11 cellular contexts compared by ENCODE assay signal in genomic region chr16:17396762-17397498, GRCh38.
A peak's percentile ranks its signal among the peaks of the same experiment; 100 is the strongest.
DNase-seq lines count a peak whose midpoint lies in the region; ATAC-seq, FAIRE-seq and TF ChIP-seq lines count a peak whose summit lies in the region.
"Had no signal": no experiment of that assay in that cellular context is flagged by ENCODE, and none has a peak within 500 bp of the region (broad histone marks: within the 10 kb centered on the region; RNA-seq: fewer than 3 reads in every experiment).

No MANE protein-coding gene starts in this region.

- no peak overlapping the region for H3K4ac ChIP-seq in H1 (replicated peaks; ENCODE audit: insufficient read length, low read depth, low read length)

- H3K36me3 ChIP-seq in H1 (ENCODE audit: control insufficient read depth in 2 of 4, insufficient read depth in 4 of 4, low read length in 3 of 4), result no peaks in the 10 kb centered on the region
- H3K36me3 ChIP-seq: neutrophil had no signal

- H3K18ac ChIP-seq in H1 (ENCODE audit: extremely low read depth, low read length), result no peak overlapping the region

- 90% methylated on average over 14 of the region's 14 CpGs; no CpG with 5 or more reads in 1 of the 2 experiments for whole genome bisulfite sequencing in H1 (ENCODE audit: extremely low coverage in 1 of 2, insufficient coverage in 1 of 2, insufficient read length in 1 of 2, insufficient replicate concordance in 2 of 2, low coverage in 1 of 2, low lambda C conversion rate in 2 of 2, missing lambda C conversion rate in 1 of 2), 2 experiments

- H3K4me2 ChIP-seq in H1 (ENCODE audit: insufficient read depth in 1 of 2, low read depth in 2 of 2, low read length in 2 of 2), result no peak overlapping the region

- H3K36me3 Mint-ChIP-seq in progenitor cell of endocrine pancreas (ENCODE audit: insufficient read depth), result no peaks in the 10 kb centered on the region

- H2BK120ac ChIP-seq in H1 (replicated peaks; ENCODE audit: low read depth, low read length), result no peak overlapping the region

- no peak for TF ChIP-seq EP300 in H1 (IDR thresholded peaks at IDR 0.05; ENCODE audit: borderline replicate concordance in 1 of 2, low read depth in 2 of 2, low read length in 2 of 2)

- H3K9me3 ChIP-seq in H1 (ENCODE audit: insufficient read depth in 2 of 2, low read depth in 1 of 2, low read length in 1 of 2), result no peaks in the 10 kb centered on the region
- H3K9me3 ChIP-seq: neutrophil had no signal

- no peak overlapping the region for H3K4me3 Mint-ChIP-seq in progenitor cell of endocrine pancreas (ENCODE audit: low read depth)

- H4K8ac ChIP-seq in H1 (ENCODE audit: extremely low read depth, insufficient read depth, low read length), result no peak overlapping the region

- H3K23ac ChIP-seq in H1 (ENCODE audit: insufficient read length), result no peak overlapping the region

- H3K79me1 ChIP-seq in H1 (ENCODE audit: low read depth, low read length), result peaks cover 4% of the 10 kb centered on the region; the same call in 1 of the 2 replicates

- H2BK5ac ChIP-seq in H1 (ENCODE audit: low read depth, low read length), result no peak overlapping the region

- H3K27me3 Mint-ChIP-seq in progenitor cell of endocrine pancreas, result no peaks in the 10 kb centered on the region

- no peak overlapping the region for H2BK15ac ChIP-seq in H1 (ENCODE audit: low read length)

- H3K4me3 ChIP-seq in HFF-Myc (replicated peaks; ENCODE audit: low read depth, low read length) (no peak overlapping the region), H1 (ENCODE audit: extremely low read depth in 1 of 4, insufficient read depth in 2 of 4, low read depth in 3 of 4, low read length in 4 of 4) (no peak overlapping the region)

- H2AK5ac ChIP-seq in H1 (ENCODE audit: low read depth, low read length), result no peak overlapping the region

- DNase-seq in HFF-Myc (ENCODE audit: extremely low read depth, low read depth) (peak; percentile 70), NCI-H510A treated with DMSO at 0.1 percent for 48 hours (lab: John Stamatoyannopoulos, UW) (peak; percentile 100), H1 (ENCODE audit: low read depth in 1 of 2, low spot score in 2 of 2) (no peak), progenitor cell of endocrine pancreas (ENCODE audit: low spot score, unreplicated experiment) (no peak), hypothalamus (lab: John Stamatoyannopoulos, UW) (no peak)

- no peak overlapping the region for H3K9ac ChIP-seq in H1 (replicated peaks in 1 of 4; ENCODE audit: extremely low read depth in 1 of 4, low read depth in 3 of 4, low read length in 3 of 4)

- H3K56ac ChIP-seq in H1 (replicated peaks; ENCODE audit: insufficient read length, low read depth, low read length), result no peak overlapping the region

- H3K27me3 ChIP-seq in H1 (replicated peaks in 1 of 4; ENCODE audit: control insufficient read depth in 3 of 4, extremely low read depth in 1 of 4, insufficient read depth in 3 of 4, low read length in 3 of 4), result no peaks in the 10 kb centered on the region; a peak in 1 of 7 replicates
- H3K27me3 ChIP-seq: neutrophil had no signal

- TF ChIP-seq POLR2A in H1 (IDR thresholded peaks at IDR 0.05; ENCODE audit: control extremely low read depth in 1 of 2, low read depth in 2 of 2, low read length in 2 of 2), result no peak

- peaks cover 0 to 12% of the 10 kb centered on the region in 2 experiments; a peak in 2 of 4 replicates for H3K79me2 ChIP-seq in H1 (ENCODE audit: control insufficient read depth in 1 of 2, insufficient read depth in 2 of 2, low read length in 2 of 2)

- no peak overlapping the region for H3K14ac ChIP-seq in H1 (ENCODE audit: insufficient read length)

- peaks cover 0 to 26% (median 7%) of the 10 kb centered on the region in 4 experiments; a peak in 5 of 7 replicates for H3K4me1 ChIP-seq in H1 (replicated peaks in 1 of 4; ENCODE audit: control insufficient read depth in 3 of 4, insufficient read depth in 4 of 4, low read length in 3 of 4)

- ATAC-seq in GM21526 (IDR thresholded peaks at IDR 0.05; ENCODE audit: low FRiP score, unreplicated experiment) (no peak), HG03025 (IDR thresholded peaks at IDR 0.05; ENCODE audit: low FRiP score, unreplicated experiment) (no peak), GM21381 (IDR thresholded peaks at IDR 0.05; ENCODE audit: unreplicated experiment) (no peak)
- ATAC-seq: HCT116 had no signal

- FAIRE-seq in H1 (lab: Jason Lieb, UNC), result no peak
- FAIRE-seq: TTC549 had no signal

- TF ChIP-seq CTCF in HFF-Myc (IDR thresholded peaks at IDR 0.05; ENCODE audit: low read depth, low read length, missing control alignments), result no peak
- TF ChIP-seq CTCF in H1 (IDR thresholded peaks at IDR 0.05; ENCODE audit: control extremely low read depth in 1 of 3, insufficient read depth in 1 of 3, low read depth in 1 of 3, low read length in 3 of 3), result no peak
- TF ChIP-seq CTCF in progenitor cell of endocrine pancreas (IDR thresholded peaks at IDR 0.05; ENCODE audit: unreplicated experiment), result no peak

- peaks cover 50% of the 10 kb centered on the region for H3K4me1 Mint-ChIP-seq in progenitor cell of endocrine pancreas (ENCODE audit: low read depth)

- H2AFZ ChIP-seq in H1 (ENCODE audit: low read length), result no peak overlapping the region

- H2BK20ac ChIP-seq in H1 (ENCODE audit: low read length), result no peak overlapping the region

- peaks cover 0 to 2% of the 10 kb centered on the region in 2 experiments for H4K20me1 ChIP-seq in H1 (replicated peaks in 1 of 2; ENCODE audit: control insufficient read depth in 1 of 2, insufficient read depth in 2 of 2, low read length in 2 of 2)

- no peaks in the 10 kb centered on the region for H3K23me2 ChIP-seq in H1 (ENCODE audit: low read depth, low read length)

- TF ChIP-seq RAD21 in H1 (IDR thresholded peaks at IDR 0.05 in 1 of 2, conservative IDR thresholded peaks at IDR 0.05 in 1 of 2; ENCODE audit: low read depth in 2 of 2, low read length in 2 of 2), result no peak

- H2BK12ac ChIP-seq in H1 (ENCODE audit: low read depth, low read length), result 0 out of 2 replicates have a peak overlapping the region, but pooled peaks have one; percentile 18

- POLR2A ChIA-PET in H1 (lab: Charles Lee; ENCODE audit: partially characterized antibody), result interaction anchor here (4.7 kb wide), 1 partner anchor 10 kb away, joined by 19 read pairs; no protein-coding TSS in a partner anchor

- H4K5ac ChIP-seq in H1 (ENCODE audit: insufficient read length, low read depth, low read length), result no peak overlapping the region

- no peak overlapping the region for H3K27ac ChIP-seq in H1 (ENCODE audit: low read depth, low read length)
- H3K27ac ChIP-seq: neutrophil had no signal

- CTCF ChIA-PET in H1 (lab: Charles Lee; ENCODE audit: partially characterized antibody), result interaction anchor here (0.9 kb wide), 1 partner anchor 19 kb away, joined by 3 read pairs; no protein-coding TSS in a partner anchor

- H3K9me3 Mint-ChIP-seq in progenitor cell of endocrine pancreas (ENCODE audit: low read depth), result no peaks in the 10 kb centered on the region

- H4K91ac ChIP-seq in H1 (replicated peaks; ENCODE audit: insufficient read length, low read length), result no peak overlapping the region

- peak overlapping the region; percentile 78 for H3K27ac Mint-ChIP-seq in progenitor cell of endocrine pancreas

TF ChIP-seq in H1, 55 proteins besides CTCF, POLR2A, EP300 and RAD21 (continues in another document):
- TF ChIP-seq BACH1 (IDR thresholded peaks at IDR 0.05; ENCODE audit: low read length) (no peak), MAFK (IDR thresholded peaks at IDR 0.05; ENCODE audit: low read depth, low read length) (no peak), TAF1 (IDR thresholded peaks at IDR 0.05; ENCODE audit: low read depth, low read length) (no peak), SP2 (IDR thresholded peaks at IDR 0.05; ENCODE audit: low read length) (no peak), KDM1A (IDR thresholded peaks at IDR 0.05; ENCODE audit: borderline replicate concordance, low read length) (no peak), HDAC2 (IDR thresholded peaks at IDR 0.05; ENCODE audit: borderline replicate concordance in 1 of 2, low read depth in 2 of 2, low read length in 2 of 2) (no peak), ATF3 (IDR thresholded peaks at IDR 0.05; ENCODE audit: insufficient read depth, low read depth, low read length) (no peak), SAP30 (IDR thresholded peaks at IDR 0.05; ENCODE audit: insufficient read depth, insufficient replicate concordance, low read length) (no peak)

Comparison
In these comparisons a context has a peak if more than half of its experiments do, and no peak if none do; other contexts are left out.
1. DNase-seq: peak in HFF-Myc (single experiment) and NCI-H510A treated with DMSO at 0.1 percent for 48 hours (single experiment); none in H1 (0 of 2), progenitor cell of endocrine pancreas (single experiment) and hypothalamus (0 of 51).